1 cellular context compared by ENCODE assay signal in the genomic region with DNA sequence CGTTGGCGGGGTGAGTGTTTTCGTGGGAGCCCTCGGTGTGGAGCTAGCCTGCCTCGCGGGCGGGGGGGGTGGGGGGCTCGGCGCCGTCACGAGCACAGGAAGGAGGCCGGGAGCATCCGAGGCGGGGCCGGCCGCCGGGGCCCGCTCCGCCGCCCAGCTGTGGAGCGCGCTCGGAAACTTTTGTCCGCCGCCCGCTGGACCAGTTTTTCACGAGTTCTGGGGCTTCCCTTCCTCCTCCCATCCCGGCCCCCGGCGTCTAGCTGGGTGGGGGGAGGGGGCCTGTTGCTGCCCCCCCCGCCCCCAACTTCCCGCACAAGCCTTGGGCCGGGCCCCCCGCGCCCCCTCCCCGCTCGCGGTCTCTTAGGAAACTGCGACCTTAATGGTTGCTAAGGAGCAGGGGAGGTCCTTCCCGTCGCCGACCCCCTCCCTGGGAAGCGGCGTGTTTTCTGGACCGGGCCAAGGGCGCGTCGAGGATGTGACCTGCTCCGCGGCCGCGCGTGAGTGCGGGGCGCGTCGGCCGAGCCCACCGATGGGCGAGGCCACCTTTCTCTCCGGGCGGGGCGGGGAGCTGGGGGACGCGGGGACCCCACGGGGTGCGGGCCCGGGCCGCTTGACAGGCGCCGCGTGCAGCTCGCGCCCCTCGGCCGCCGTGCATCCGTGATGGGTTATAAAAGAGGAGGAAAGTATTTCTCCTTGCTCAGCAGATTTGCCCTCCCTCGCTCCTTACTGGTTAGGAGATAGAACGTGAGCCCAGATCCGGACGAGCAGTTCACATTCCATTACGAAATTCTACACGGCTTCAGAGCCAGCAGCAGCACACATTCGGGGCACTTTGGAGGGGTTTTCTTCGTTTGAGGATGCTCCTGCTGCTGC.
TF ChIP-seq lines count a peak whose summit lies in the region.

No MANE protein-coding gene starts in this region.

TF ChIP-seq in HepG2, 621 proteins besides CTCF, POLR2A, EP300 and RAD21 (continued from another document and continues in another):
- TF ChIP-seq ZNF552 (CRISPR knock-in tag; IDR thresholded peaks at IDR 0.05; ENCODE audit: borderline replicate concordance): no peak
- TF ChIP-seq PPARG (CRISPR knock-in tag; conservative IDR thresholded peaks at IDR 0.05): 0 out of 2 replicates have a peak, but pooled peaks have one; percentile 13
- no peak for TF ChIP-seq FOXO1 (CRISPR knock-in tag; IDR thresholded peaks at IDR 0.05)
- TF ChIP-seq HNF4G (IDR thresholded peaks at IDR 0.05; ENCODE audit: borderline replicate concordance, low read depth, low read length): no peak
- TF ChIP-seq HNF4G (CRISPR knock-in tag; IDR thresholded peaks at IDR 0.05; ENCODE audit: borderline replicate concordance, low read depth): no peak
- TF ChIP-seq, protein P1, sequence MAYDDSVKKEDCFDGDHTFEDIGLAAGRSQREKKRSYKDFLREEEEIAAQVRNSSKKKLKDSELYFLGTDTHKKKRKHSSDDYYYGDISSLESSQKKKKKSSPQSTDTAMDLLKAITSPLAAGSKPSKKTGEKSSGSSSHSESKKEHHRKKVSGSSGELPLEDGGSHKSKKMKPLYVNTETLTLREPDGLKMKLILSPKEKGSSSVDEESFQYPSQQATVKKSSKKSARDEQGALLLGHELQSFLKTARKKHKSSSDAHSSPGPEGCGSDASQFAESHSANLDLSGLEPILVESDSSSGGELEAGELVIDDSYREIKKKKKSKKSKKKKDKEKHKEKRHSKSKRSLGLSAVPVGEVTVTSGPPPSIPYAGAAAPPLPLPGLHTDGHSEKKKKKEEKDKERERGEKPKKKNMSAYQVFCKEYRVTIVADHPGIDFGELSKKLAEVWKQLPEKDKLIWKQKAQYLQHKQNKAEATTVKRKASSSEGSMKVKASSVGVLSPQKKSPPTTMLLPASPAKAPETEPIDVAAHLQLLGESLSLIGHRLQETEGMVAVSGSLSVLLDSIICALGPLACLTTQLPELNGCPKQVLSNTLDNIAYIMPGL (CRISPR knock-in tag; IDR thresholded peaks at IDR 0.05; ENCODE audit: borderline replicate concordance in 1 of 2, low read depth in 1 of 2): no peak
- TF ChIP-seq ZNF678 (CRISPR knock-in tag; IDR thresholded peaks at IDR 0.05): no peak
- TF ChIP-seq RXRB (CRISPR knock-in tag; IDR thresholded peaks at IDR 0.05; ENCODE audit: borderline replicate concordance): peak; percentile 32; the same call in 1 of the 2 replicates
- no peak for TF ChIP-seq ZNF607 (CRISPR knock-in tag; IDR thresholded peaks at IDR 0.05; ENCODE audit: borderline replicate concordance)
- TF ChIP-seq BCL6 (CRISPR knock-in tag; IDR thresholded peaks at IDR 0.05): peak; percentile 36; the same call in 1 of the 2 replicates
- 0 out of 2 replicates have a peak, but pooled peaks have one; percentile 30 for TF ChIP-seq NCOR1 (IDR thresholded peaks at IDR 0.05; ENCODE audit: borderline replicate concordance, low read length)
- TF ChIP-seq FOSL2 (CRISPR knock-in tag; IDR thresholded peaks at IDR 0.05): no peak
- TF ChIP-seq, protein P2, sequence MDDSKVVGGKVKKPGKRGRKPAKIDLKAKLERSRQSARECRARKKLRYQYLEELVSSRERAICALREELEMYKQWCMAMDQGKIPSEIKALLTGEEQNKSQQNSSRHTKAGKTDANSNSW (CRISPR knock-in tag; IDR thresholded peaks at IDR 0.05; ENCODE audit: borderline replicate concordance): no peak
- TF ChIP-seq ZNF329 (CRISPR knock-in tag; IDR thresholded peaks at IDR 0.05; ENCODE audit: low read depth): no peak
- TF ChIP-seq, protein P3, sequence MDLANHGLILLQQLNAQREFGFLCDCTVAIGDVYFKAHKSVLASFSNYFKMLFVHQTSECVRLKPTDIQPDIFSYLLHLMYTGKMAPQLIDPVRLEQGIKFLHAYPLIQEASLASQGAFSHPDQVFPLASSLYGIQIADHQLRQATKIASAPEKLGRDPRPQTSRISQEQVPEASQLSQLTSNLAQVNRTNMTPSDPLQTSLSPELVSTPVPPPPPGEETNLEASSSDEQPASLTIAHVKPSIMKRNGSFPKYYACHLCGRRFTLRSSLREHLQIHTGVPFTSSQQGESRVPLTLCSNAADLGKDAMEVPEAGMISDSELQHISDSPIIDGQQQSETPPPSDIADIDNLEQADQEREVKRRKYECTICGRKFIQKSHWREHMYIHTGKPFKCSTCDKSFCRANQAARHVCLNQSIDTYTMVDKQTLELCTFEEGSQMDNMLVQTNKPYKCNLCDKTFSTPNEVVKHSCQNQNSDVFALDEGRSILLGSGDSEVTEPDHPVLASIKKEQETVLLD (CRISPR knock-in tag; IDR thresholded peaks at IDR 0.05; ENCODE audit: low read depth): no peak; the same call in 1 of the 2 replicates
- TF ChIP-seq SOX6 (IDR thresholded peaks at IDR 0.05): no peak
- no peak for TF ChIP-seq SOX6 (CRISPR knock-in tag; IDR thresholded peaks at IDR 0.05)
- TF ChIP-seq ATRX (CRISPR knock-in tag; IDR thresholded peaks at IDR 0.05; ENCODE audit: borderline replicate concordance): no peak
- TF ChIP-seq, protein P4, sequence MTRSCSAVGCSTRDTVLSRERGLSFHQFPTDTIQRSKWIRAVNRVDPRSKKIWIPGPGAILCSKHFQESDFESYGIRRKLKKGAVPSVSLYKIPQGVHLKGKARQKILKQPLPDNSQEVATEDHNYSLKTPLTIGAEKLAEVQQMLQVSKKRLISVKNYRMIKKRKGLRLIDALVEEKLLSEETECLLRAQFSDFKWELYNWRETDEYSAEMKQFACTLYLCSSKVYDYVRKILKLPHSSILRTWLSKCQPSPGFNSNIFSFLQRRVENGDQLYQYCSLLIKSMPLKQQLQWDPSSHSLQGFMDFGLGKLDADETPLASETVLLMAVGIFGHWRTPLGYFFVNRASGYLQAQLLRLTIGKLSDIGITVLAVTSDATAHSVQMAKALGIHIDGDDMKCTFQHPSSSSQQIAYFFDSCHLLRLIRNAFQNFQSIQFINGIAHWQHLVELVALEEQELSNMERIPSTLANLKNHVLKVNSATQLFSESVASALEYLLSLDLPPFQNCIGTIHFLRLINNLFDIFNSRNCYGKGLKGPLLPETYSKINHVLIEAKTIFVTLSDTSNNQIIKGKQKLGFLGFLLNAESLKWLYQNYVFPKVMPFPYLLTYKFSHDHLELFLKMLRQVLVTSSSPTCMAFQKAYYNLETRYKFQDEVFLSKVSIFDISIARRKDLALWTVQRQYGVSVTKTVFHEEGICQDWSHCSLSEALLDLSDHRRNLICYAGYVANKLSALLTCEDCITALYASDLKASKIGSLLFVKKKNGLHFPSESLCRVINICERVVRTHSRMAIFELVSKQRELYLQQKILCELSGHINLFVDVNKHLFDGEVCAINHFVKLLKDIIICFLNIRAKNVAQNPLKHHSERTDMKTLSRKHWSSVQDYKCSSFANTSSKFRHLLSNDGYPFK (CRISPR knock-in tag; IDR thresholded peaks at IDR 0.05; ENCODE audit: borderline replicate concordance): no peak
- TF ChIP-seq, protein P5, sequence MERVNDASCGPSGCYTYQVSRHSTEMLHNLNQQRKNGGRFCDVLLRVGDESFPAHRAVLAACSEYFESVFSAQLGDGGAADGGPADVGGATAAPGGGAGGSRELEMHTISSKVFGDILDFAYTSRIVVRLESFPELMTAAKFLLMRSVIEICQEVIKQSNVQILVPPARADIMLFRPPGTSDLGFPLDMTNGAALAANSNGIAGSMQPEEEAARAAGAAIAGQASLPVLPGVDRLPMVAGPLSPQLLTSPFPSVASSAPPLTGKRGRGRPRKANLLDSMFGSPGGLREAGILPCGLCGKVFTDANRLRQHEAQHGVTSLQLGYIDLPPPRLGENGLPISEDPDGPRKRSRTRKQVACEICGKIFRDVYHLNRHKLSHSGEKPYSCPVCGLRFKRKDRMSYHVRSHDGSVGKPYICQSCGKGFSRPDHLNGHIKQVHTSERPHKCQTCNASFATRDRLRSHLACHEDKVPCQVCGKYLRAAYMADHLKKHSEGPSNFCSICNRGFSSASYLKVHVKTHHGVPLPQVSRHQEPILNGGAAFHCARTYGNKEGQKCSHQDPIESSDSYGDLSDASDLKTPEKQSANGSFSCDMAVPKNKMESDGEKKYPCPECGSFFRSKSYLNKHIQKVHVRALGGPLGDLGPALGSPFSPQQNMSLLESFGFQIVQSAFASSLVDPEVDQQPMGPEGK (CRISPR knock-in tag; IDR thresholded peaks at IDR 0.05): peak; percentile 82
- TF ChIP-seq, protein P6, sequence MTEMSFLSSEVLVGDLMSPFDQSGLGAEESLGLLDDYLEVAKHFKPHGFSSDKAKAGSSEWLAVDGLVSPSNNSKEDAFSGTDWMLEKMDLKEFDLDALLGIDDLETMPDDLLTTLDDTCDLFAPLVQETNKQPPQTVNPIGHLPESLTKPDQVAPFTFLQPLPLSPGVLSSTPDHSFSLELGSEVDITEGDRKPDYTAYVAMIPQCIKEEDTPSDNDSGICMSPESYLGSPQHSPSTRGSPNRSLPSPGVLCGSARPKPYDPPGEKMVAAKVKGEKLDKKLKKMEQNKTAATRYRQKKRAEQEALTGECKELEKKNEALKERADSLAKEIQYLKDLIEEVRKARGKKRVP (CRISPR knock-in tag; IDR thresholded peaks at IDR 0.05): 0 out of 4 replicates have a peak, but pooled peaks of 1 of the 2 experiments have one; percentile 21
- TF ChIP-seq YEATS4 (CRISPR knock-in tag; IDR thresholded peaks at IDR 0.05; ENCODE audit: borderline replicate concordance): peak; percentile 54; the same call in 1 of the 2 replicates
- no peak for TF ChIP-seq STAT5B (CRISPR knock-in tag; IDR thresholded peaks at IDR 0.05)
- TF ChIP-seq MIER3 (CRISPR knock-in tag; IDR thresholded peaks at IDR 0.05; ENCODE audit: borderline replicate concordance): no peak
- TF ChIP-seq CC2D1A (CRISPR knock-in tag; IDR thresholded peaks at IDR 0.05): no peak
- no peak; the same call in 1 of the 2 replicates for TF ChIP-seq PHF8 (CRISPR knock-in tag; IDR thresholded peaks at IDR 0.05)
- peak; percentile 67; the same call in 1 of the 2 replicates for TF ChIP-seq ETV5 (CRISPR knock-in tag; IDR thresholded peaks at IDR 0.05; ENCODE audit: borderline replicate concordance)
- no peak for TF ChIP-seq ZNF33B (CRISPR knock-in tag; IDR thresholded peaks at IDR 0.05)
- TF ChIP-seq SRSF1 (optimal IDR thresholded peaks at IDR 0.05; ENCODE audit: low read depth, low read length): no peak
- TF ChIP-seq NFE2 (CRISPR knock-in tag; IDR thresholded peaks at IDR 0.05): no peak
- TF ChIP-seq ELF3 (CRISPR knock-in tag; IDR thresholded peaks at IDR 0.05): 0 out of 2 replicates have a peak, but pooled peaks have one; percentile 25
- no peak for TF ChIP-seq HNRNPL (IDR thresholded peaks at IDR 0.05; ENCODE audit: low read depth, low read length)
- 0 out of 2 replicates have a peak, but pooled peaks have one; percentile 44 for TF ChIP-seq PRMT3 (CRISPR knock-in tag; IDR thresholded peaks at IDR 0.05; ENCODE audit: borderline replicate concordance, low read depth)
- TF ChIP-seq ZNF441 (CRISPR knock-in tag; IDR thresholded peaks at IDR 0.05; ENCODE audit: borderline replicate concordance): no peak
- TF ChIP-seq KDM3A (CRISPR knock-in tag; IDR thresholded peaks at IDR 0.05; ENCODE audit: low read depth): no peak
- TF ChIP-seq, protein P7, sequence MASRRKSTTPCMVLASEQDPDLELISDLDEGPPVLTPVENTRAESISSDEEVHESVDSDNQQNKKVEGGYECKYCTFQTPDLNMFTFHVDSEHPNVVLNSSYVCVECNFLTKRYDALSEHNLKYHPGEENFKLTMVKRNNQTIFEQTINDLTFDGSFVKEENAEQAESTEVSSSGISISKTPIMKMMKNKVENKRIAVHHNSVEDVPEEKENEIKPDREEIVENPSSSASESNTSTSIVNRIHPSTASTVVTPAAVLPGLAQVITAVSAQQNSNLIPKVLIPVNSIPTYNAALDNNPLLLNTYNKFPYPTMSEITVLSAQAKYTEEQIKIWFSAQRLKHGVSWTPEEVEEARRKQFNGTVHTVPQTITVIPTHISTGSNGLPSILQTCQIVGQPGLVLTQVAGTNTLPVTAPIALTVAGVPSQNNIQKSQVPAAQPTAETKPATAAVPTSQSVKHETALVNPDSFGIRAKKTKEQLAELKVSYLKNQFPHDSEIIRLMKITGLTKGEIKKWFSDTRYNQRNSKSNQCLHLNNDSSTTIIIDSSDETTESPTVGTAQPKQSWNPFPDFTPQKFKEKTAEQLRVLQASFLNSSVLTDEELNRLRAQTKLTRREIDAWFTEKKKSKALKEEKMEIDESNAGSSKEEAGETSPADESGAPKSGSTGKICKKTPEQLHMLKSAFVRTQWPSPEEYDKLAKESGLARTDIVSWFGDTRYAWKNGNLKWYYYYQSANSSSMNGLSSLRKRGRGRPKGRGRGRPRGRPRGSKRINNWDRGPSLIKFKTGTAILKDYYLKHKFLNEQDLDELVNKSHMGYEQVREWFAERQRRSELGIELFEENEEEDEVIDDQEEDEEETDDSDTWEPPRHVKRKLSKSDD (CRISPR knock-in tag; IDR thresholded peaks at IDR 0.05; ENCODE audit: low read depth): no peak
- no peak for TF ChIP-seq ZBTB42 (CRISPR knock-in tag; IDR thresholded peaks at IDR 0.05)
- TF ChIP-seq SRY (CRISPR knock-in tag; IDR thresholded peaks at IDR 0.05): no peak
- TF ChIP-seq ZNF766 (CRISPR knock-in tag; IDR thresholded peaks at IDR 0.05; ENCODE audit: borderline replicate concordance): peak; percentile 72; the same call in 1 of the 2 replicates
- TF ChIP-seq ZNF451 (CRISPR knock-in tag; IDR thresholded peaks at IDR 0.05): no peak
- TF ChIP-seq ZNF563 (CRISPR knock-in tag; IDR thresholded peaks at IDR 0.05): no peak
- TF ChIP-seq ZNF577 (CRISPR knock-in tag; IDR thresholded peaks at IDR 0.05; ENCODE audit: borderline replicate concordance, low read depth): no peak
- TF ChIP-seq, protein P8, sequence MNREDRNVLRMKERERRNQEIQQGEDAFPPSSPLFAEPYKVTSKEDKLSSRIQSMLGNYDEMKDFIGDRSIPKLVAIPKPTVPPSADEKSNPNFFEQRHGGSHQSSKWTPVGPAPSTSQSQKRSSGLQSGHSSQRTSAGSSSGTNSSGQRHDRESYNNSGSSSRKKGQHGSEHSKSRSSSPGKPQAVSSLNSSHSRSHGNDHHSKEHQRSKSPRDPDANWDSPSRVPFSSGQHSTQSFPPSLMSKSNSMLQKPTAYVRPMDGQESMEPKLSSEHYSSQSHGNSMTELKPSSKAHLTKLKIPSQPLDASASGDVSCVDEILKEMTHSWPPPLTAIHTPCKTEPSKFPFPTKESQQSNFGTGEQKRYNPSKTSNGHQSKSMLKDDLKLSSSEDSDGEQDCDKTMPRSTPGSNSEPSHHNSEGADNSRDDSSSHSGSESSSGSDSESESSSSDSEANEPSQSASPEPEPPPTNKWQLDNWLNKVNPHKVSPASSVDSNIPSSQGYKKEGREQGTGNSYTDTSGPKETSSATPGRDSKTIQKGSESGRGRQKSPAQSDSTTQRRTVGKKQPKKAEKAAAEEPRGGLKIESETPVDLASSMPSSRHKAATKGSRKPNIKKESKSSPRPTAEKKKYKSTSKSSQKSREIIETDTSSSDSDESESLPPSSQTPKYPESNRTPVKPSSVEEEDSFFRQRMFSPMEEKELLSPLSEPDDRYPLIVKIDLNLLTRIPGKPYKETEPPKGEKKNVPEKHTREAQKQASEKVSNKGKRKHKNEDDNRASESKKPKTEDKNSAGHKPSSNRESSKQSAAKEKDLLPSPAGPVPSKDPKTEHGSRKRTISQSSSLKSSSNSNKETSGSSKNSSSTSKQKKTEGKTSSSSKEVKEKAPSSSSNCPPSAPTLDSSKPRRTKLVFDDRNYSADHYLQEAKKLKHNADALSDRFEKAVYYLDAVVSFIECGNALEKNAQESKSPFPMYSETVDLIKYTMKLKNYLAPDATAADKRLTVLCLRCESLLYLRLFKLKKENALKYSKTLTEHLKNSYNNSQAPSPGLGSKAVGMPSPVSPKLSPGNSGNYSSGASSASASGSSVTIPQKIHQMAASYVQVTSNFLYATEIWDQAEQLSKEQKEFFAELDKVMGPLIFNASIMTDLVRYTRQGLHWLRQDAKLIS (CRISPR knock-in tag; IDR thresholded peaks at IDR 0.05): no peak
- no peak for TF ChIP-seq ZSCAN29 (CRISPR knock-in tag; conservative IDR thresholded peaks at IDR 0.05)
- no peak for TF ChIP-seq KLF15 (CRISPR knock-in tag; IDR thresholded peaks at IDR 0.05; ENCODE audit: borderline replicate concordance)
- no peak for TF ChIP-seq ATF7 (IDR thresholded peaks at IDR 0.05)
- no peak for TF ChIP-seq ATF7 (CRISPR knock-in tag; IDR thresholded peaks at IDR 0.05)
- TF ChIP-seq SMAD3 (CRISPR knock-in tag; IDR thresholded peaks at IDR 0.05): no peak
- TF ChIP-seq ATM (IDR thresholded peaks at IDR 0.05; ENCODE audit: borderline replicate concordance): no peak
